Comparison of ENCODE assay signal across 17 cellular contexts in genomic region chr4:103372002-103372558, GRCh38.
DNase-seq lines count a peak whose midpoint lies in the region; ATAC-seq and TF ChIP-seq lines count a peak whose summit lies in the region.
"Had no signal": no experiment of that assay in that cellular context is flagged by ENCODE, and none has a peak within 500 bp of the region (broad histone marks: within the 10 kb centered on the region; RNA-seq: fewer than 3 reads in every experiment).

No MANE protein-coding gene starts in this region.

- DNase-seq in PC-3 (peak; percentile 2), cardiac fibroblast (ENCODE audit: low read depth in 2 of 2) (peak; percentile 2 to 22), neuronal stem cell (ENCODE audit: low spot score) (no peak)
- DNase-seq: C1 segment of cervical spinal cord; CD8-positive, alpha-beta memory T cell; DMS53; HCEC 1CT; NCI-H1105; NCI-H1694; NCI-H2081 treated with DMSO at 0.1 percent for 48 hours; NCI-H510A; NCI-H748 treated with DMSO at 0.1 percent for 48 hours; SHP77 treated with DMSO at 0.1 percent for 48 hours had no signal

- no peak overlapping the region for H3K9ac ChIP-seq in PC-3 (ENCODE audit: low read length)
- no peak overlapping the region for H3K9ac ChIP-seq in neuronal stem cell (ENCODE audit: low read depth, low read length, poor library complexity)

- no peak overlapping the region for H3K18ac ChIP-seq in neuronal stem cell (ENCODE audit: low read length)

- H4K20me1 ChIP-seq in PC-3 (ENCODE audit: low read length) = no peaks in the 10 kb centered on the region

- H2BK5ac ChIP-seq in neuronal stem cell (ENCODE audit: low read length) = no peak overlapping the region

- CTCF ChIA-PET in PC-3 (lab: Charles Lee) = no interaction called here

- H3K79me1 ChIP-seq in neuronal stem cell (ENCODE audit: low read depth, low read length) = no peaks in the 10 kb centered on the region

- H3K4me2 ChIP-seq in PC-3 (ENCODE audit: low read length) (no peak overlapping the region), neuronal stem cell (ENCODE audit: insufficient read depth, low read length, poor library complexity, severe bottlenecking) (no peak overlapping the region)

- WGBS in neuronal stem cell (ENCODE audit: extremely low coverage in 2 of 2, insufficient read length in 2 of 2, insufficient replicate concordance in 1 of 2), 2 donors = no CpG with 5 or more reads among the region's 6 CpGs

- H2AFZ ChIP-seq in PC-3 (ENCODE audit: low read length) (no peak overlapping the region), neuronal stem cell (ENCODE audit: low read length) (peak overlapping the region; percentile 59)

- no peaks in the 10 kb centered on the region for H3K79me2 ChIP-seq in PC-3 (ENCODE audit: low read length)

- no peak overlapping the region for H2BK12ac ChIP-seq in neuronal stem cell (ENCODE audit: low read length)

- no peak overlapping the region for H3K23ac ChIP-seq in neuronal stem cell (ENCODE audit: low read depth, low read length, poor library complexity)

- no peak overlapping the region for H3K27ac ChIP-seq in PC-3 (ENCODE audit: low read length)
- H3K27ac ChIP-seq in neuronal stem cell (replicated peaks; ENCODE audit: low read length) = no peak overlapping the region

- H3K9me2 ChIP-seq in PC-3 (replicated peaks; ENCODE audit: low read length) = no peaks in the 10 kb centered on the region

- H3K27me3 ChIP-seq in PC-3 (ENCODE audit: low read length) (no peaks in the 10 kb centered on the region), neuronal stem cell (ENCODE audit: control insufficient read depth in 3 of 3, insufficient read depth in 3 of 3, low read depth in 1 of 3, low read length in 3 of 3) (no peaks in the 10 kb centered on the region)

- no peak overlapping the region for H4K8ac ChIP-seq in neuronal stem cell (ENCODE audit: low read depth, low read length)

- no peak overlapping the region for H2BK120ac ChIP-seq in neuronal stem cell (ENCODE audit: low read depth, low read length)

- ATAC-seq in GM19351 (IDR thresholded peaks at IDR 0.05; ENCODE audit: unreplicated experiment) = peak; percentile 48
- ATAC-seq in PC-3 = no peak
- ATAC-seq in GM18909 (IDR thresholded peaks at IDR 0.05; ENCODE audit: poor library complexity, unreplicated experiment) = no peak
- ATAC-seq in HG02642 (IDR thresholded peaks at IDR 0.05; ENCODE audit: poor library complexity, unreplicated experiment) = no peak
- ATAC-seq in GM21576 (IDR thresholded peaks at IDR 0.05; ENCODE audit: unreplicated experiment) = no peak

- POLR2A ChIA-PET in PC-3 (lab: Charles Lee; ENCODE audit: unreplicated experiment) = no interaction called here

- H3K4me1 ChIP-seq in PC-3 (ENCODE audit: insufficient read depth, low read length) = no peaks in the 10 kb centered on the region; the same call in 1 of the 2 replicates
- no peaks in the 10 kb centered on the region for H3K4me1 ChIP-seq in neuronal stem cell (ENCODE audit: control insufficient read depth in 2 of 2, insufficient read depth in 1 of 2, low read depth in 1 of 2, low read length in 2 of 2)

- intact Hi-C loops in PC-3 (cut with micrococcal nuclease) = no loop called here

- H3K9me3 ChIP-seq in PC-3 (ENCODE audit: low read length) (no peaks in the 10 kb centered on the region), neuronal stem cell (replicated peaks in 1 of 2; ENCODE audit: control insufficient read depth in 2 of 2, insufficient read depth in 1 of 2, low read depth in 1 of 2, low read length in 2 of 2) (peaks cover 0 to 5% of the 10 kb centered on the region in 2 donors)

- no peak overlapping the region for H4K91ac ChIP-seq in neuronal stem cell (ENCODE audit: low read depth, low read length, poor library complexity)

- BruUV-seq in PC-3 (replicated peaks; lab: Mats Ljungman, UMichigan) = no TSS peak

- no peak overlapping the region for H2AK5ac ChIP-seq in neuronal stem cell (ENCODE audit: low read depth, low read length)

- TF ChIP-seq CTCF in PC-3 (conservative IDR thresholded peaks at IDR 0.05; ENCODE audit: low read depth, low read length) (no peak), cardiac fibroblast (IDR thresholded peaks at IDR 0.05; ENCODE audit: low read depth, low read length) (no peak)

- no peak overlapping the region for H3K14ac ChIP-seq in neuronal stem cell (ENCODE audit: low read length)

- no peak overlapping the region for H3K4ac ChIP-seq in neuronal stem cell (ENCODE audit: low read length)

- H3K4me3 ChIP-seq in PC-3 (ENCODE audit: low read length) (no peak overlapping the region), cardiac fibroblast (replicated peaks in 1 of 2; ENCODE audit: low read depth in 2 of 2, low read length in 2 of 2) (no peak overlapping the region), neuronal stem cell (ENCODE audit: low read length in 2 of 2) (no peak overlapping the region)

- H3K36me3 ChIP-seq in PC-3 (ENCODE audit: low read depth, low read length) = no peaks in the 10 kb centered on the region
- H3K36me3 ChIP-seq in neuronal stem cell (replicated peaks in 1 of 2; ENCODE audit: control insufficient read depth in 2 of 2, insufficient read depth in 2 of 2, low read length in 2 of 2) = no peaks in the 10 kb centered on the region

- no peak overlapping the region for H2BK15ac ChIP-seq in neuronal stem cell (ENCODE audit: low read length)

- H3F3A ChIP-seq in PC-3 (ENCODE audit: low read length, unreplicated experiment) = no peaks in the 10 kb centered on the region
